Comparison of ENCODE assay signal across 19 cellular contexts in genomic region chr6:84462697-84463096, GRCh38.
DNase-seq lines count a peak whose midpoint lies in the region; ATAC-seq and TF ChIP-seq lines count a peak whose summit lies in the region.
"Had no signal": no experiment of that assay in that cellular context is flagged by ENCODE, and none has a peak within 500 bp of the region (broad histone marks: within the 10 kb centered on the region; RNA-seq: fewer than 3 reads in every experiment).

No MANE protein-coding gene starts in this region.

- H3K4me1 ChIP-seq in GM23248 (ENCODE audit: insufficient read depth) (peaks cover 25% of the 10 kb centered on the region), tibial artery (peaks cover 0 to 20% (median 4%) of the 10 kb centered on the region in 4 donors), HAP-1 (no peaks in the 10 kb centered on the region)

- peaks cover 36% of the 10 kb centered on the region for H3F3A ChIP-seq in GM23248 (ENCODE audit: insufficient read depth)

- H3K9ac ChIP-seq in GM23248, result no peak overlapping the region

- H3K4me3 ChIP-seq in GM23248 (peak overlapping the region; percentile 10; the same call in 1 of the 2 replicates), fibroblast of pulmonary artery (replicated peaks; ENCODE audit: low read depth, low read length) (no peak overlapping the region), tibial artery (no peak overlapping the region), HAP-1 (no peak overlapping the region)
- H3K4me3 ChIP-seq: SK-N-MC had no signal

- H3K36me3 ChIP-seq in GM23248 (ENCODE audit: low read depth) (no peaks in the 10 kb centered on the region), tibial artery (no peaks in the 10 kb centered on the region), HAP-1 (replicated peaks) (no peaks in the 10 kb centered on the region)

- no peaks in the 10 kb centered on the region for H3K9me3 ChIP-seq in GM23248 (ENCODE audit: low read depth)
- H3K9me3 ChIP-seq in tibial artery, result no peaks in the 10 kb centered on the region
- H3K9me3 ChIP-seq in HAP-1, result no peaks in the 10 kb centered on the region

- H3K4me2 ChIP-seq in GM23248 (ENCODE audit: unreplicated experiment), result peak overlapping the region; percentile 48

- intact Hi-C loops in tibial artery (cut with DNase I; ENCODE audit: low total_unique reads), result no loop called here

- H3K9me2 ChIP-seq in GM23248 (ENCODE audit: insufficient read depth), result no peaks in the 10 kb centered on the region

- ATAC-seq in HG03521 (IDR thresholded peaks at IDR 0.05; ENCODE audit: unreplicated experiment), result no peak
- ATAC-seq: activated naive CD8-positive, alpha-beta T cell treated with anti-CD3 and anti-CD28 coated beads, Interleukin-2, amount 50 U/mL, for 24 hours; activated T-cell treated with anti-CD3 and anti-CD28 coated beads, Interleukin-2, amount 50 U/mL, for 72 hours; stimulated activated naive CD8-positive, alpha-beta T cell treated with anti-CD3 and anti-CD28 coated beads, Interleukin-15, amount 100 ng/mL, for 72 hours had no signal

- H3K27ac ChIP-seq in GM23248 (peak overlapping the region; percentile 30; the same call in 1 of the 2 replicates), tibial artery (peak overlapping the region; percentile 9 to 29)
- H3K27ac ChIP-seq: SK-N-MC had no signal

- 0% methylated on average over 1 of the region's 1 CpG for WGBS in GM23248 (ENCODE audit: low coverage in 1 of 2, low lambda C conversion rate in 2 of 2, missing lambda C conversion rate in 2 of 2), 2 experiments

- H3K27me3 ChIP-seq in GM23248 (replicated peaks; ENCODE audit: insufficient read depth), result no peaks in the 10 kb centered on the region
- no peaks in the 10 kb centered on the region for H3K27me3 ChIP-seq in tibial artery
- H3K27me3 ChIP-seq in HAP-1 (ENCODE audit: low read depth), result peaks cover 5% of the 10 kb centered on the region

- TF ChIP-seq CTCF in fibroblast of pulmonary artery (IDR thresholded peaks at IDR 0.05; ENCODE audit: low read length, missing control alignments) (no peak), tibial artery (IDR thresholded peaks at IDR 0.05) (no peak)

- DNase-seq in GM23248 (peak; percentile 82), amniotic epithelial cell (ENCODE audit: low read depth) (peak; percentile 76), fibroblast of pulmonary artery (ENCODE audit: low read depth) (peak; percentile 84), tibial artery (no peak), NCI-H2081 treated with DMSO at 0.1 percent for 48 hours (lab: John Stamatoyannopoulos, UW) (no peak), HAP-1 (ENCODE audit: low spot score in 2 of 2) (no peak)
- DNase-seq: activated CD4-positive, alpha-beta T cell treated with anti-CD3 and anti-CD28 coated beads, Interleukin-2, amount 50 U/mL, for 48 hours; activated naive CD8-positive, alpha-beta T cell treated with anti-CD3 and anti-CD28 coated beads, Interleukin-2, amount 50 U/mL, for 24 hours; activated T-cell treated with anti-CD3 and anti-CD28 coated beads, Interleukin-2, amount 50 U/mL, for 72 hours; CD4-positive, alpha-beta memory T cell; effector CD8-positive, alpha-beta T cell; head of caudate nucleus; KG1; kidney; NCI-H1105 treated with DMSO at 0.1 percent for 48 hours; NCI-H2227 treated with DMSO at 0.1 percent for 48 hours; stimulated activated naive CD8-positive, alpha-beta T cell treated with anti-CD3 and anti-CD28 coated beads, Interleukin-15, amount 100 ng/mL, for 72 hours had no signal

- no peaks in the 10 kb centered on the region for H4K20me1 ChIP-seq in GM23248 (ENCODE audit: insufficient read depth)

- H2AFZ ChIP-seq in GM23248, result no peak overlapping the region

- in situ Hi-C loops in GM23248 (cut with MboI), result no loop called here
- in situ Hi-C loops in HAP-1 (cut with MboI; ENCODE audit: low sequenced_read_pairs), result no loop called here

- H3K79me2 ChIP-seq in GM23248 (ENCODE audit: insufficient read depth), result no peaks in the 10 kb centered on the region

Comparison
In these comparisons a context has a peak if more than half of its experiments do, and no peak if none do; other contexts are left out.
1. DNase-seq: peak in GM23248 (single experiment), amniotic epithelial cell (single experiment) and fibroblast of pulmonary artery (single experiment); none in tibial artery (0 of 2), NCI-H2081 treated with DMSO at 0.1 percent for 48 hours (single experiment) and HAP-1 (0 of 2).